In genomic region chr12:132610051-132610759, GRCh38 we compare ENCODE assay signal across 10 cellular contexts. TPM values are rescaled to one million over a fixed set of nuclear protein-coding genes. Genes with fewer than 3 reads are reported as not detected.
DNase-seq lines count a peak whose midpoint lies in the region; ATAC-seq, FAIRE-seq and TF ChIP-seq lines count a peak whose summit lies in the region.
"Had no signal": no experiment of that assay in that cellular context is flagged by ENCODE, and none has a peak within 500 bp of the region (broad histone marks: within the 10 kb centered on the region; RNA-seq: fewer than 3 reads in every experiment).

Gene LRCOL1, minus strand, starts transcription at chr12:132610582. Its CDS starts 4,331 bp downstream, at chr12:132606251.

- WGBS in pancreas, 2 donors: 33 to 36% methylated on average over 34 to 35 of the region's 35 CpGs

- TF ChIP-seq CTCF in fibroblast of pulmonary artery (IDR thresholded peaks at IDR 0.05; ENCODE audit: low read length, missing control alignments) (no peak), pancreas (IDR thresholded peaks at IDR 0.05) (no peak)

- no peaks in the 10 kb centered on the region for H3K36me3 ChIP-seq in pancreas

- DNase-seq in DMS79 (lab: John Stamatoyannopoulos, UW): peak; percentile 88
- DNase-seq in NCI-H526 treated with DMSO at 0.1 percent for 48 hours (lab: John Stamatoyannopoulos, UW): peak; percentile 45
- DNase-seq in fibroblast of pulmonary artery (ENCODE audit: low read depth): peak; percentile 76
- peak in 3 of 6 donors; percentile 48 to 59 (median 58) for DNase-seq in pancreas
- no peak for DNase-seq in SIG-M5 (lab: John Stamatoyannopoulos, UW)
- no peak for DNase-seq in activated CD4-positive, alpha-beta T cell treated with anti-CD3 and anti-CD28 coated beads, Interleukin-2, amount 50 U/mL, for 1 hour
- no peak for DNase-seq in middle frontal gyrus (ENCODE audit: extremely low spot score, low spot score)
- no peak for DNase-seq in HK-2 (ENCODE audit: unreplicated experiment)
- DNase-seq: activated effector memory CD4-positive, alpha-beta T cell treated with anti-CD3 and anti-CD28 coated beads, Interleukin-2, amount 50 U/mL, for 16 hours had no signal

- peaks cover 0 to 18% (median under 1%) of the 10 kb centered on the region in 4 donors for H3K27me3 ChIP-seq in pancreas

- no peak within 1 kb of the TSS for H3K27ac ChIP-seq in pancreas

- H3K4me3 ChIP-seq in fibroblast of pulmonary artery (replicated peaks; ENCODE audit: low read depth, low read length) (peak within 1 kb of the TSS; percentile 17), pancreas (no peak within 1 kb of the TSS)

- no peaks in the 10 kb centered on the region for H3K4me1 ChIP-seq in pancreas

- no peak for FAIRE-seq in pancreas (lab: Jason Lieb, UNC)

- H3K9me3 ChIP-seq in pancreas: no peaks in the 10 kb centered on the region

- intact Hi-C loops in pancreas (cut with DNase I): loop anchor here in 1 of 3 donors (5.0 kb wide), 1 partner anchor 193 kb away; no protein-coding TSS in a partner anchor

- peak in 3 of 4 donors; percentile 19 to 63 (median 39) for ATAC-seq in pancreas

RNA-seq across cellular contexts. Expression of gene LRCOL1, which starts in this region (rescaled TPM):
- total RNA-seq in pancreas: not detected
- under 1 TPM in 1 of 2 donors, not detected in 1; 0.21 TPM for polyA plus RNA-seq in pancreas
- total RNA-seq: lower leg skin had no signal

Comparison
In these comparisons a context has a peak if more than half of its experiments do, and no peak if none do; other contexts are left out.
1. Peak in ATAC-seq in pancreas; RNA of the gene not detected or under 1 TPM.
2. DNase-seq: peak in DMS79 (single experiment), NCI-H526 treated with DMSO at 0.1 percent for 48 hours (single experiment) and fibroblast of pulmonary artery (single experiment); none in SIG-M5 (single experiment), activated CD4-positive, alpha-beta T cell treated with anti-CD3 and anti-CD28 coated beads, Interleukin-2, amount 50 U/mL, for 1 hour (single experiment), middle frontal gyrus (single experiment) and HK-2 (single experiment).